ENCODE assay signal across 37 cellular contexts in the genomic region with DNA sequence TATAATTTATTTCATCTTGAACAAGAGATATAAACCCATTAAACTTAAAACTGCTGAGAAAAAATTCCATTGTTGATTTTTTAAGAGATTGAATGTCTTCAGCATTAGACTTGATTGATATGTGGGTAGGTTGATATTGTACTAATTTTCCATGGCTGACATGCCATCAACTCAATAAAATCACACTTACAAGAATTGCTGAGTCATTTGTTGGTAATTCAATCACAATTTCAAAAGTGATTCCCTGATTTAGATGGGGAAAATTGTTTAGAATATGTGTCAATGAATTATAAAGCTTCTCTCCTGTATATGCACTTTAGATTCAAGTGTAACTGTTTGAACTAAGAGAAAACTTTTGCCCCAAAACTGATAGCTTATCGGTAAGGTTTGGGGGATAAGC.
"Had no signal": no experiment of that assay in that cellular context is flagged by ENCODE, and none has a peak within 500 bp of the region (broad histone marks: within the 10 kb centered on the region; RNA-seq: fewer than 3 reads in every experiment).

No MANE protein-coding gene starts in this region.

- ATAC-seq: activated CD8-positive, alpha-beta T cell treated with anti-CD3 and anti-CD28 coated beads for 36 hours; activated naive CD8-positive, alpha-beta T cell treated with anti-CD3 and anti-CD28 coated beads, Interleukin-2, amount 50 U/mL, for 24 hours; activated T-cell treated with anti-CD3 and anti-CD28 coated beads, Interleukin-2, amount 50 U/mL, for 4 hours had no signal

- H3K4me1 ChIP-seq: ascending aorta had no signal

- H3K4me1 Mint-ChIP-seq: activated B cell treated with CpG ODN at 0.5 μM for 24 hours; activated CD4-positive, alpha-beta T cell treated with anti-CD3 and anti-CD28 coated beads, Interleukin-2, amount 10 ng/mL, durations not matched to agents 24 days and 14 days; activated naive CD4-positive, alpha-beta T cell treated with anti-CD3 and anti-CD28 coated beads, Interleukin-2, amount 10 ng/mL, durations not matched to agents 7 days and 5 days; activated naive CD4-positive, alpha-beta T cell treated with anti-CD3 and anti-CD28 coated beads, Interleukin-2, amount 50 U/mL, for 24 hours; activated naive CD8-positive, alpha-beta T cell treated with anti-CD3 and anti-CD28 coated beads, Interleukin-2, amount 10 ng/mL, durations not matched to agents 7 days and 5 days; activated naive CD8-positive, alpha-beta T cell treated with anti-CD3 and anti-CD28 coated beads, Interleukin-2, amount 50 U/mL, for 24 hours; brain; central memory CD8-positive, alpha-beta T cell had no signal

- DNase-seq: activated B cell treated with CpG ODN at 0.5 μM for 24 hours; activated CD4-positive, alpha-beta memory T cell treated with anti-CD3 and anti-CD28 coated beads for 36 hours; activated CD4-positive, alpha-beta T cell treated with anti-CD3 and anti-CD28 coated beads for 4 hours; activated CD4-positive, alpha-beta T cell treated with anti-CD3 and anti-CD28 coated beads, Interleukin-2, amount 10 ng/mL, durations not matched to agents 24 days and 14 days; activated CD4-positive, alpha-beta T cell treated with anti-CD3 and anti-CD28 coated beads, Interleukin-2, amount 50 U/mL, for 1 hour; activated CD4-positive, alpha-beta T cell treated with anti-CD3 and anti-CD28 coated beads, Interleukin-2, amount 50 U/mL, for 4 hours; activated CD4-positive, CD25-positive, alpha-beta regulatory T cell treated with anti-CD3 and anti-CD28 coated beads, Interleukin-2, amount 50 U/mL, for 72 hours; activated CD8-positive, alpha-beta memory T cell treated with anti-CD3 and anti-CD28 coated beads, Interleukin-2, amount 50 U/mL, for 4 hours; activated CD8-positive, alpha-beta T cell treated with anti-CD3 and anti-CD28 coated beads for 36 hours; activated effector memory CD4-positive, alpha-beta T cell treated with Interleukin-2 at 50 U/mL for 16 hours; activated gamma-delta T cell; activated naive CD4-positive, alpha-beta T cell treated with anti-CD3 and anti-CD28 coated beads, Interleukin-2, amount 10 ng/mL, durations not matched to agents 7 days and 5 days; activated naive CD4-positive, alpha-beta T cell treated with Interleukin-2 at 50 U/mL for 16 hours; activated naive CD8-positive, alpha-beta T cell treated with anti-CD3 and anti-CD28 coated beads, Interleukin-2, amount 10 ng/mL, durations not matched to agents 7 days and 5 days; activated naive CD8-positive, alpha-beta T cell treated with anti-CD3 and anti-CD28 coated beads, Interleukin-2, amount 50 U/mL, for 24 hours; activated T-cell treated with anti-CD3 and anti-CD28 coated beads for 4 hours; activated T-cell treated with anti-CD3 and anti-CD28 coated beads, Interleukin-2, amount 50 U/mL, for 1 hour; activated T-cell treated with anti-CD3 and anti-CD28 coated beads, Interleukin-2, amount 50 U/mL, for 4 hours; amygdala; anterior cingulate cortex; caudate nucleus; cerebellar nuclear complex; T-helper 1 cell; T-helper 2 cell; T-helper 9 cell had no signal

- H3K4me3 Mint-ChIP-seq: activated B cell treated with CpG ODN at 0.5 μM for 24 hours; activated CD4-positive, alpha-beta memory T cell treated with anti-CD3 and anti-CD28 coated beads for 36 hours; activated CD4-positive, alpha-beta T cell treated with anti-CD3 and anti-CD28 coated beads, Interleukin-2, amount 10 ng/mL, durations not matched to agents 24 days and 14 days; activated CD8-positive, alpha-beta T cell treated with anti-CD3 and anti-CD28 coated beads for 36 hours; activated naive CD4-positive, alpha-beta T cell treated with anti-CD3 and anti-CD28 coated beads, Interleukin-2, amount 10 ng/mL, durations not matched to agents 7 days and 5 days; activated naive CD4-positive, alpha-beta T cell treated with anti-CD3 and anti-CD28 coated beads, Interleukin-2, amount 50 U/mL, for 24 hours; activated naive CD8-positive, alpha-beta T cell; activated naive CD8-positive, alpha-beta T cell treated with anti-CD3 and anti-CD28 coated beads, Interleukin-2, amount 10 ng/mL, durations not matched to agents 7 days and 5 days; activated naive CD8-positive, alpha-beta T cell treated with anti-CD3 and anti-CD28 coated beads, Interleukin-2, amount 50 U/mL, for 24 hours; activated T-cell treated with anti-CD3 and anti-CD28 coated beads, Interleukin-2, amount 50 U/mL, for 4 hours; brain; central memory CD8-positive, alpha-beta T cell; T-helper 1 cell treated with Interleukin-12 subunit alpha and Interleukin-12 subunit beta and Interleukin-4 antibody, amounts not matched to agents 30 μg/mL and 1 μg/mL, for 36 hours; T-helper 2 cell treated with Interferon-gamma antibody and Interleukin-4, amounts not matched to agents 5 μg/mL and 100 μg/mL, for 36 hours had no signal

- H3K27ac Mint-ChIP-seq: activated B cell treated with CpG ODN at 0.5 μM for 24 hours; activated CD4-positive, alpha-beta memory T cell treated with anti-CD3 and anti-CD28 coated beads for 36 hours; activated CD4-positive, alpha-beta T cell treated with anti-CD3 and anti-CD28 coated beads, Interleukin-2, amount 10 ng/mL, durations not matched to agents 24 days and 14 days; activated CD8-positive, alpha-beta T cell treated with anti-CD3 and anti-CD28 coated beads for 36 hours; activated naive CD4-positive, alpha-beta T cell treated with anti-CD3 and anti-CD28 coated beads, Interleukin-2, amount 10 ng/mL, durations not matched to agents 7 days and 5 days; activated naive CD4-positive, alpha-beta T cell treated with anti-CD3 and anti-CD28 coated beads, Interleukin-2, amount 50 U/mL, for 24 hours; activated naive CD8-positive, alpha-beta T cell; activated naive CD8-positive, alpha-beta T cell treated with anti-CD3 and anti-CD28 coated beads, Interleukin-2, amount 10 ng/mL, durations not matched to agents 7 days and 5 days; activated naive CD8-positive, alpha-beta T cell treated with anti-CD3 and anti-CD28 coated beads, Interleukin-2, amount 50 U/mL, for 24 hours; activated T-helper 2 cell treated with anti-CD3 and anti-CD28 coated beads, Interferon-gamma antibody, Interleukin-2, Interleukin-4, amounts not matched to agents 10 μg/mL and 5 μg/mL and 100 μg/mL, durations not matched to agents 14 hours and 24 hours and 36 hours; brain; T-helper 1 cell treated with Interleukin-12 subunit alpha and Interleukin-12 subunit beta and Interleukin-4 antibody, amounts not matched to agents 30 μg/mL and 1 μg/mL, for 36 hours; T-helper 2 cell treated with Interferon-gamma antibody and Interleukin-4, amounts not matched to agents 5 μg/mL and 100 μg/mL, for 36 hours had no signal

- H3K4me3 ChIP-seq: ascending aorta, cardiac muscle cell had no signal

- H3K27ac ChIP-seq: ascending aorta, cardiac muscle cell, VCaP had no signal

- FAIRE-seq: bronchial epithelial cell, TTC549 had no signal

- H3K27me3 ChIP-seq: ascending aorta, cardiac muscle cell had no signal

- H3K27me3 Mint-ChIP-seq: activated B cell treated with CpG ODN at 0.5 μM for 24 hours; activated CD4-positive, alpha-beta memory T cell treated with anti-CD3 and anti-CD28 coated beads for 36 hours; activated CD4-positive, alpha-beta T cell treated with anti-CD3 and anti-CD28 coated beads, Interleukin-2, amount 10 ng/mL, durations not matched to agents 24 days and 14 days; activated CD8-positive, alpha-beta T cell treated with anti-CD3 and anti-CD28 coated beads for 36 hours; activated naive CD4-positive, alpha-beta T cell treated with anti-CD3 and anti-CD28 coated beads, Interleukin-2, amount 10 ng/mL, durations not matched to agents 7 days and 5 days; activated naive CD4-positive, alpha-beta T cell treated with anti-CD3 and anti-CD28 coated beads, Interleukin-2, amount 50 U/mL, for 24 hours; activated naive CD8-positive, alpha-beta T cell; activated naive CD8-positive, alpha-beta T cell treated with anti-CD3 and anti-CD28 coated beads, Interleukin-2, amount 10 ng/mL, durations not matched to agents 7 days and 5 days; activated naive CD8-positive, alpha-beta T cell treated with anti-CD3 and anti-CD28 coated beads, Interleukin-2, amount 50 U/mL, for 24 hours; central memory CD8-positive, alpha-beta T cell had no signal

- H3K36me3 Mint-ChIP-seq: activated CD4-positive, alpha-beta memory T cell treated with anti-CD3 and anti-CD28 coated beads for 36 hours; activated naive CD4-positive, alpha-beta T cell treated with anti-CD3 and anti-CD28 coated beads, Interleukin-2, amount 10 ng/mL, durations not matched to agents 7 days and 5 days; activated naive CD4-positive, alpha-beta T cell treated with anti-CD3 and anti-CD28 coated beads, Interleukin-2, amount 50 U/mL, for 24 hours; activated naive CD8-positive, alpha-beta T cell; activated naive CD8-positive, alpha-beta T cell treated with anti-CD3 and anti-CD28 coated beads, Interleukin-2, amount 10 ng/mL, durations not matched to agents 7 days and 5 days; brain had no signal

- H3K9me3 ChIP-seq: ascending aorta had no signal

- H3K36me3 ChIP-seq: ascending aorta, cardiac muscle cell had no signal
